In genomic region chr10:103762924-103763323, GRCh38 we compare ENCODE assay signal across 1 cellular context.
TF ChIP-seq lines count a peak whose summit lies in the region.

No MANE protein-coding gene starts in this region.

TF ChIP-seq in endothelial cell of umbilical vein, 7 proteins besides CTCF, POLR2A, EP300 and RAD21 (continued from another document):
- TF ChIP-seq POLR2AphosphoS5 (IDR thresholded peaks at IDR 0.05; ENCODE audit: insufficient read depth, low read depth, low read length) (no peak), EZH2 (IDR thresholded peaks at IDR 0.05; ENCODE audit: borderline replicate concordance, low read depth, low read length, severe bottlenecking) (no peak), FOS (IDR thresholded peaks at IDR 0.05; ENCODE audit: borderline replicate concordance, insufficient read depth, low read length) (no peak), MYC (IDR thresholded peaks at IDR 0.05; ENCODE audit: low read depth, low read length) (no peak), JUN (IDR thresholded peaks at IDR 0.05; ENCODE audit: borderline replicate concordance, insufficient read depth, insufficient read length, low read depth) (no peak)
- TF ChIP-seq, protein P1, sequence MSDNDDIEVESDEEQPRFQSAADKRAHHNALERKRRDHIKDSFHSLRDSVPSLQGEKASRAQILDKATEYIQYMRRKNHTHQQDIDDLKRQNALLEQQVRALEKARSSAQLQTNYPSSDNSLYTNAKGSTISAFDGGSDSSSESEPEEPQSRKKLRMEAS (IDR thresholded peaks at IDR 0.05; ENCODE audit: insufficient read depth, insufficient read length), result no peak
TF ChIP-seq in endothelial cell of umbilical vein: peak in this region for 0.
